Comparison of ENCODE assay signal across 8 cellular contexts in genomic region chr16:970379-970765, GRCh38. TPM values are rescaled to one million over a fixed set of nuclear protein-coding genes. Genes with fewer than 3 reads are reported as not detected.
DNase-seq lines count a peak whose midpoint lies in the region; ATAC-seq and TF ChIP-seq lines count a peak whose summit lies in the region.

No MANE protein-coding gene starts in this region.

- TF ChIP-seq RAD21 in SK-N-SH (IDR thresholded peaks at IDR 0.05; ENCODE audit: low read length) = no peak

- H3K9me2 ChIP-seq in SK-N-SH = no peaks in the 10 kb centered on the region

- H4K20me1 ChIP-seq in SK-N-SH (ENCODE audit: insufficient read depth) = no peaks in the 10 kb centered on the region

- peaks cover 5% of the 10 kb centered on the region; the same call in 1 of the 2 replicates for H3K79me2 ChIP-seq in SK-N-SH (ENCODE audit: insufficient read depth)

- intact Hi-C loops in Right ventricle myocardium inferior (cut with DNase I) = no loop called here
- intact Hi-C loops in cardiac septum (cut with DNase I) = no loop called here
- intact Hi-C loops in Right ventricle myocardium superior (cut with DNase I) = no loop called here
- intact Hi-C loops in sciatic nerve (cut with DNase I) = no loop called here

- H3K4me2 ChIP-seq in SK-N-SH = peak overlapping the region; percentile 97

- peaks cover 6 to 11% of the 10 kb centered on the region in 2 experiments; a peak in 2 of 4 replicates for H3K4me1 ChIP-seq in SK-N-SH (ENCODE audit: control insufficient read depth in 1 of 2, insufficient read depth in 2 of 2, low read depth in 1 of 2, low read length in 1 of 2)

- POLR2A ChIA-PET in SK-N-SH (lab: Yijun Ruan, JAX) = no interaction called here

- DNase-seq in Right ventricle myocardium inferior (ENCODE audit: missing footprints) (no peak), cardiac septum (ENCODE audit: low spot score) (no peak), SK-N-SH (no peak), Right ventricle myocardium superior (no peak), sciatic nerve (ENCODE audit: low spot score) (peak; percentile 70), SW480 (ENCODE audit: low spot score) (no peak)

- peak overlapping the region in 1 of 2 experiments; percentile 51; a peak in 1 of 4 replicates for H3K27ac ChIP-seq in SK-N-SH (ENCODE audit: low read depth in 2 of 2, low read length in 1 of 2)

- H3K27me3 ChIP-seq in SK-N-SH (ENCODE audit: insufficient read depth) = peaks cover 41% of the 10 kb centered on the region

- H3F3A ChIP-seq in SK-N-SH (replicated peaks; ENCODE audit: insufficient read depth) = no peaks in the 10 kb centered on the region

- peaks cover 5 to 11% of the 10 kb centered on the region in 2 experiments for H3K36me3 ChIP-seq in SK-N-SH (replicated peaks in 1 of 2; ENCODE audit: control insufficient read depth in 1 of 2, insufficient read depth in 2 of 2, low read length in 1 of 2)

- no peaks in the 10 kb centered on the region for H3K9me3 ChIP-seq in SK-N-SH

- ATAC-seq in Right ventricle myocardium inferior (peak; percentile 29), Right ventricle myocardium superior (ENCODE audit: poor library complexity) (peak; percentile 45), sciatic nerve (no peak), HG03196 (IDR thresholded peaks at IDR 0.05; ENCODE audit: unreplicated experiment) (no peak), GM21619 (IDR thresholded peaks at IDR 0.05; ENCODE audit: unreplicated experiment) (no peak)

- peak overlapping the region; percentile 86 for H3K9ac ChIP-seq in SK-N-SH

- H2AFZ ChIP-seq in SK-N-SH (ENCODE audit: low read depth) = peak overlapping the region; percentile 97

- TF ChIP-seq CTCF in SK-N-SH (IDR thresholded peaks at IDR 0.05) = no peak

- peak overlapping the region; percentile 86 to 92 for H3K4me3 ChIP-seq in SK-N-SH (ENCODE audit: low read depth in 2 of 2, low read length in 1 of 2)

- CTCF ChIA-PET in SK-N-SH (lab: Yijun Ruan, JAX) = interaction anchor here (0.7 to 0.9 kb wide), 2 partner anchors 92 to 579 kb away, joined by 3 read pairs; no protein-coding TSS in a partner anchor

- no CpG with 5 or more reads among the region's 43 CpGs for WGBS in SK-N-SH (ENCODE audit: low lambda C conversion rate)

- TF ChIP-seq EP300 in SK-N-SH (IDR thresholded peaks at IDR 0.05; ENCODE audit: borderline replicate concordance in 1 of 2, low read depth in 1 of 2, low read length in 1 of 2) = no peak

TF ChIP-seq in SK-N-SH, 30 proteins besides CTCF, POLR2A, EP300 and RAD21:
- TF ChIP-seq RFX5 (IDR thresholded peaks at IDR 0.05; ENCODE audit: low read length) = no peak
- TF ChIP-seq ELF1 (IDR thresholded peaks at IDR 0.05) = no peak
- TF ChIP-seq TEAD4 (IDR thresholded peaks at IDR 0.05; ENCODE audit: borderline replicate concordance, insufficient read depth) = no peak
- no peak for TF ChIP-seq FOXM1 (IDR thresholded peaks at IDR 0.05; ENCODE audit: low read depth)
- no peak for TF ChIP-seq SIN3A (IDR thresholded peaks at IDR 0.05; ENCODE audit: borderline replicate concordance, low read depth, low read length)
- no peak for TF ChIP-seq ZBTB33 (IDR thresholded peaks at IDR 0.05; ENCODE audit: borderline replicate concordance, low read depth)
- TF ChIP-seq REST (IDR thresholded peaks at IDR 0.05; ENCODE audit: low read depth, low read length) = no peak
- TF ChIP-seq GATA2 (CRISPR knock-in tag; IDR thresholded peaks at IDR 0.05) = no peak
- no peak for TF ChIP-seq GABPA (IDR thresholded peaks at IDR 0.05; ENCODE audit: low read depth)
- no peak for TF ChIP-seq YY1 (IDR thresholded peaks at IDR 0.05; ENCODE audit: low read depth)
- no peak for TF ChIP-seq PBX3 (IDR thresholded peaks at IDR 0.05)
- TF ChIP-seq CHD2 (IDR thresholded peaks at IDR 0.05; ENCODE audit: low read length, partially characterized antibody) = no peak
- no peak for TF ChIP-seq EZH2phosphoT487 (IDR thresholded peaks at IDR 0.05; ENCODE audit: borderline replicate concordance, low read depth)

RNA-seq across cellular contexts. Expression of gene LMF1, which starts 0.4 kb away (rescaled TPM):
- 8.1 TPM for total RNA-seq in Right ventricle myocardium inferior
- total RNA-seq in cardiac septum = 8.4 TPM
- polyA plus RNA-seq in SK-N-SH (2012; rRNA removed) = 5.7 and 8.2 TPM in 2 replicates
- 3.0 and 5.1 TPM in 2 replicates for polyA plus RNA-seq in SK-N-SH (2012; cell fraction: cytosol; rRNA removed)
- 22.6 and 22.9 TPM in 2 replicates for polyA plus RNA-seq in SK-N-SH (2012; cell fraction: nucleus; rRNA removed)
- 5.6 TPM for total RNA-seq in Right ventricle myocardium superior
- total RNA-seq in sciatic nerve = 31.3 TPM

RNA-seq across cellular contexts. Expression of gene SOX8, which starts 11.2 kb away (rescaled TPM):
- total RNA-seq in Right ventricle myocardium inferior = 0.89 TPM
- 1.8 TPM for total RNA-seq in cardiac septum
- polyA plus RNA-seq in SK-N-SH (2012; rRNA removed) = not detected in 2 replicates
- polyA plus RNA-seq in SK-N-SH (2012; cell fraction: cytosol; rRNA removed) = not detected in 2 replicates
- not detected in 2 replicates for polyA plus RNA-seq in SK-N-SH (2012; cell fraction: nucleus; rRNA removed)
- 1.0 TPM for total RNA-seq in Right ventricle myocardium superior
- total RNA-seq in sciatic nerve = 57.7 TPM

Comparison
In these comparisons a context has a peak if more than half of its experiments do, and no peak if none do; other contexts are left out.
1. ATAC-seq: peak in Right ventricle myocardium inferior (single experiment) and Right ventricle myocardium superior (single experiment); none in sciatic nerve (single experiment), HG03196 (single experiment) and GM21619 (single experiment).
2. RNA of gene SOX8, which starts 11.2 kb away (total RNA-seq): 57.7 TPM in sciatic nerve (single experiment); 1.8 TPM in cardiac septum (single experiment), 1.0 TPM in Right ventricle myocardium superior (single experiment) and 0.89 TPM in Right ventricle myocardium inferior (single experiment); every median in the first group is over 10 times any median in the second.